In the genomic region with DNA sequence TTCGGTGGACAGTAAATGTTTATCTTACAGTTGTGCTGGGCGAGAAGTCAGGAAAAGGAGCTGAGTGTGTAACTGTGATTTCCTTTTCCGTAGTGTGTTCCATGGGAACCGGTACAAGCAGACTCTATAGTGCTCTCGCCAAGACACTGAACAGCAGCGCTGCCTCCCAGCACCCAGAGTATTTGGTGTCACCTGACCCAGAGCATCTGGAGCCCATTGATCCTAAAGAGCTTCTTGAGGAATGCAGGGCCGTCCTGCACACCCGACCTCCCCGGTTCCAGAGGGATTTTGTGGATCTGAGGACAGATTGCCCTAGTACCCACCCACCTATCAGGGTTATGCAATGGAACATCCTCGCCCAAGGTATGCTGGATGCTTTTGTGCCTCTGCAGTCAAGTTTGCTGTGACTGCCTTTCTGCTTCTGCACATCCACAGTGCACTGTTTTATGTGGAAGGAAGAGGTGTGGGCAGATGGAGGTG, we compare ENCODE assay signal across 13 cellular contexts. TPM values are rescaled to one million over a fixed set of nuclear protein-coding genes. Genes with fewer than 3 reads are reported as not detected.
DNase-seq lines count a peak whose midpoint lies in the region; ATAC-seq and TF ChIP-seq lines count a peak whose summit lies in the region.
"Had no signal": no experiment of that assay in that cellular context is flagged by ENCODE, and none has a peak within 500 bp of the region (broad histone marks: within the 10 kb centered on the region; RNA-seq: fewer than 3 reads in every experiment).

No MANE protein-coding gene starts in this region.

- H3K4me1 ChIP-seq in heart left ventricle: peaks cover 0 to 13% (median 3%) of the 10 kb centered on the region in 12 donors
- peaks cover 3% of the 10 kb centered on the region for H3K4me1 ChIP-seq in neural progenitor cell
- H3K4me1 ChIP-seq: testis had no signal

- H3K4me1 Mint-ChIP-seq in neural progenitor cell: no peaks in the 10 kb centered on the region

- H3F3A ChIP-seq in neural progenitor cell (ENCODE audit: low read depth): no peaks in the 10 kb centered on the region

- 50 to 57% (median 54%) methylated on average over 10 of the region's 10 CpGs for WGBS in heart left ventricle, 4 donors

- H4K20me1 ChIP-seq in neural progenitor cell (ENCODE audit: low read depth): no peaks in the 10 kb centered on the region

- no peak overlapping the region for H3K27ac Mint-ChIP-seq in neural progenitor cell
- H3K27ac Mint-ChIP-seq: activated naive CD8-positive, alpha-beta T cell had no signal

- no peak overlapping the region for H3K4me2 ChIP-seq in neural progenitor cell

- H3K4me3 ChIP-seq in heart left ventricle: no peak overlapping the region
- H3K4me3 ChIP-seq in neural progenitor cell: no peak overlapping the region
- H3K4me3 ChIP-seq in coronary artery: no peak overlapping the region
- H3K4me3 ChIP-seq: testis had no signal

- no peak overlapping the region for H3K9ac ChIP-seq in neural progenitor cell

- peaks cover 37% of the 10 kb centered on the region for H3K36me3 Mint-ChIP-seq in neural progenitor cell

- H3K9me3 ChIP-seq in heart left ventricle: no peaks in the 10 kb centered on the region
- no peaks in the 10 kb centered on the region for H3K9me3 ChIP-seq in neural progenitor cell (ENCODE audit: low read depth)
- H3K9me3 ChIP-seq: testis had no signal

- peaks cover 0 to 67% (median 19%) of the 10 kb centered on the region in 9 donors for H3K36me3 ChIP-seq in heart left ventricle
- H3K36me3 ChIP-seq in neural progenitor cell: peaks cover 5% of the 10 kb centered on the region

- peaks cover 65% of the 10 kb centered on the region for H3K79me2 ChIP-seq in neural progenitor cell (ENCODE audit: low read depth)

- H3K4me3 Mint-ChIP-seq in neural progenitor cell: no peak overlapping the region
- H3K4me3 Mint-ChIP-seq: activated naive CD8-positive, alpha-beta T cell had no signal

- H3K27me3 Mint-ChIP-seq in neural progenitor cell (ENCODE audit: insufficient read depth, low read depth): no peaks in the 10 kb centered on the region
- H3K27me3 Mint-ChIP-seq: activated naive CD8-positive, alpha-beta T cell had no signal

- H3K27me3 ChIP-seq in heart left ventricle: no peaks in the 10 kb centered on the region
- no peaks in the 10 kb centered on the region for H3K27me3 ChIP-seq in neural progenitor cell
- H3K27me3 ChIP-seq: testis had no signal

- no peak for DNase-seq in Right ventricle myocardium superior
- no peak for DNase-seq in cardiac septum (ENCODE audit: low spot score)
- peak in 1 of 5 donors; percentile 18 for DNase-seq in heart left ventricle
- DNase-seq in neural progenitor cell (ENCODE audit: low spot score): peak; percentile 31
- DNase-seq in stimulated activated CD4-positive, alpha-beta T cell treated with anti-CD3 and anti-CD28 coated beads, Interleukin-4, amount 100 ng/mL, for 1 hour: no peak
- DNase-seq in coronary artery (ENCODE audit: low spot score): no peak
- no peak for DNase-seq in NCI-H2196 (lab: John Stamatoyannopoulos, UW; ENCODE audit: unreplicated experiment)
- DNase-seq: activated CD8-positive, alpha-beta memory T cell treated with anti-CD3 and anti-CD28 coated beads, Interleukin-2, amount 50 U/mL, for 48 hours; MM.1S; small intestine; testis had no signal

- peaks cover 2% of the 10 kb centered on the region for H3K9me3 Mint-ChIP-seq in neural progenitor cell

- no peak overlapping the region for H2AFZ ChIP-seq in neural progenitor cell (replicated peaks)

- no peak for TF ChIP-seq CTCF in heart left ventricle (IDR thresholded peaks at IDR 0.05)
- no peak for TF ChIP-seq CTCF in neural progenitor cell (IDR thresholded peaks at IDR 0.05)
- TF ChIP-seq CTCF in coronary artery (IDR thresholded peaks at IDR 0.05): no peak

- H3K27ac ChIP-seq in heart left ventricle (peak overlapping the region in 1 of 12 donors; percentile 40), neural progenitor cell (no peak overlapping the region), coronary artery (no peak overlapping the region)
- H3K27ac ChIP-seq: testis had no signal

- intact Hi-C loops in Right ventricle myocardium superior (cut with DNase I): no loop called here
- intact Hi-C loops in cardiac septum (cut with DNase I): no loop called here
- intact Hi-C loops in heart left ventricle (cut with DNase I): no loop called here

- no peak for TF ChIP-seq POLR2A in heart left ventricle (IDR thresholded peaks at IDR 0.05)

- peak; percentile 43 for ATAC-seq in Right ventricle myocardium superior (ENCODE audit: poor library complexity)
- peak; percentile 44 to 79 (median 70) for ATAC-seq in heart left ventricle
- no peak for ATAC-seq in GM21447 (IDR thresholded peaks at IDR 0.05; ENCODE audit: unreplicated experiment)

RNA-seq across cellular contexts. Expression of a gene that starts 27.4 kb away (rescaled TPM):
- total RNA-seq in Right ventricle myocardium superior (9.4 TPM), cardiac septum (7.3 TPM), heart left ventricle (10 to 100 TPM in 3 of 9 donors, 1 to 10 TPM in 6; 6.1 to 16.8 (median 8.7) TPM), neural progenitor cell (ENCODE audit: low replicate concordance) (5.7 and 9.9 TPM in 2 replicates)
- polyA plus RNA-seq in heart left ventricle: 1 to 10 TPM; 3.1 to 5.4 TPM
